14 cellular contexts compared by ENCODE assay signal in the genomic region with DNA sequence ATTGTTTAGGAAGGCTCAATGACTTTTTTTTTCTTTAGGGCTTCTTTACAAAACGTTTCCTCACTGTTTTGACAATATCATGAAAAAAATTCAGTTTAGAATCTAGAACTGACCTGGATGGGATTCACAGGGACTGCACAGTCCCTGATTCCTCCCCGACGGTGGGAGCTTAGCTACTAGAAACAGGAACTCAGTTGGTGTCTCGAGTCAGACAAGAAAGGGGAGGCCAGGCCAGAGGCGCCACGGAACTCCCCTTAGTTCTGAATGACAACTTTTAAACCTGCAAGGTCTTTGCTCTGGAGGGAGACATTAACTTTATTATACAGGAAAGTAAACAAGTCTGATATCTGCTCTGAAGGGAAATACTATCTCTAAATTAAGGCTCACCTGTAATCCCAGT.
"Had no signal": no experiment of that assay in that cellular context is flagged by ENCODE, and none has a peak within 500 bp of the region (broad histone marks: within the 10 kb centered on the region; RNA-seq: fewer than 3 reads in every experiment).

No MANE protein-coding gene starts in this region.

- H3K9me3 Mint-ChIP-seq: dendritic cell treated with granulocyte-macrophage colony-stimulating factor and Interleukin-4, amounts not matched to agents 40 ng/mL and 50 ng/mL, for 4 days; type B pancreatic cell had no signal

- H3K27ac Mint-ChIP-seq: dendritic cell treated with granulocyte-macrophage colony-stimulating factor and Interleukin-4, amounts not matched to agents 40 ng/mL and 50 ng/mL, for 4 days; endodermal cell; nephron; T-helper 1 cell treated with Interleukin-12 subunit alpha and Interleukin-12 subunit beta and Interleukin-4 antibody, amounts not matched to agents 30 μg/mL and 1 μg/mL, for 36 hours; type B pancreatic cell had no signal

- H3K4me3 Mint-ChIP-seq: dendritic cell treated with granulocyte-macrophage colony-stimulating factor and Interleukin-4, amounts not matched to agents 40 ng/mL and 50 ng/mL, for 4 days; endodermal cell; nephron; T-helper 1 cell treated with Interleukin-12 subunit alpha and Interleukin-12 subunit beta and Interleukin-4 antibody, amounts not matched to agents 30 μg/mL and 1 μg/mL, for 36 hours; type B pancreatic cell had no signal

- H3K27me3 Mint-ChIP-seq: dendritic cell treated with granulocyte-macrophage colony-stimulating factor and Interleukin-4, amounts not matched to agents 40 ng/mL and 50 ng/mL, for 4 days; type B pancreatic cell had no signal

- H3K4me1 Mint-ChIP-seq: endodermal cell, nephron had no signal

- DNase-seq: activated CD4-positive, CD25-positive, alpha-beta regulatory T cell; activated CD8-positive, alpha-beta memory T cell treated with anti-CD3 and anti-CD28 coated beads, Interleukin-2, amount 50 U/mL, for 48 hours; activated naive CD4-positive, alpha-beta T cell treated with anti-CD3 and anti-CD28 coated beads, Interleukin-2, amount 50 U/mL, for 16 hours; anterior cingulate cortex; cerebellar nuclear complex; endodermal cell; erythroblast; hypothalamus; sigmoid colon; stimulated activated naive CD4-positive, alpha-beta T cell treated with Interleukin-2 at 50 U/mL for 16 hours had no signal

- H3K4me3 ChIP-seq: sigmoid colon had no signal
